In genomic region chr1:94011129-94011528, GRCh38 we compare ENCODE assay signal across 24 cellular contexts.
"Had no signal": no experiment of that assay in that cellular context is flagged by ENCODE, and none has a peak within 500 bp of the region (broad histone marks: within the 10 kb centered on the region; RNA-seq: fewer than 3 reads in every experiment).

No MANE protein-coding gene starts in this region.

- H3K9me3 Mint-ChIP-seq: immature natural killer cell; mesothelial cell of epicardium; naive B cell; natural killer cell treated with Interleukin-12 subunit alpha and Interleukin-12 subunit beta and Interleukin-15 and Interleukin-18, amount 100 ng/mL, for 72 hours had no signal

- H3K4me3 ChIP-seq: left lung, lung, psoas muscle, right atrium auricular region, right lobe of liver, smooth muscle cell, stomach, testis, thyroid gland, transverse colon, upper lobe of left lung, vagina had no signal

- H3K36me3 ChIP-seq: left lung, right atrium auricular region, right lobe of liver, stomach, thyroid gland, transverse colon, upper lobe of left lung, vagina had no signal

- H3K36me3 Mint-ChIP-seq: mesothelial cell of epicardium; naive B cell; natural killer cell treated with Interleukin-12 subunit alpha and Interleukin-12 subunit beta and Interleukin-15 and Interleukin-18, amount 100 ng/mL, for 72 hours had no signal

- H3K27ac ChIP-seq: left lung, parathyroid adenoma, psoas muscle, right atrium auricular region, right lobe of liver, stomach, testis, thyroid gland, transverse colon, upper lobe of left lung, vagina had no signal

- H3K9me3 ChIP-seq: left lung, psoas muscle, right atrium auricular region, right lobe of liver, stomach, testis, thyroid gland, transverse colon, upper lobe of left lung, vagina had no signal

- H3K4me1 Mint-ChIP-seq: naive B cell had no signal

- DNase-seq: hypothalamus; immature natural killer cell; kidney; left colon; left lung; naive B cell; occipital lobe; psoas muscle; right lobe of liver; stimulated activated CD4-positive, alpha-beta T cell treated with anti-CD3 and anti-CD28 coated beads, Interleukin-2, amount 100 ng/mL, for 24 hours; stimulated activated CD4-positive, alpha-beta T cell treated with anti-CD3 and anti-CD28 coated beads, Interleukin-4, amount 100 ng/mL, for 1 hour; stimulated activated naive CD4-positive, alpha-beta T cell; stomach; testis; thyroid gland; transverse colon had no signal

- H3K27ac Mint-ChIP-seq: mesothelial cell of epicardium, naive B cell had no signal

- H3K4me3 Mint-ChIP-seq: immature natural killer cell; mesothelial cell of epicardium; naive B cell; natural killer cell treated with Interleukin-12 subunit alpha and Interleukin-12 subunit beta and Interleukin-15 and Interleukin-18, amount 100 ng/mL, for 72 hours had no signal

- H3K4me1 ChIP-seq: left lung, parathyroid adenoma, psoas muscle, right atrium auricular region, right lobe of liver, stomach, testis, thyroid gland, upper lobe of left lung, vagina had no signal

- H3K27me3 ChIP-seq: left lung, right atrium auricular region, right lobe of liver, stomach, testis, thyroid gland, transverse colon, upper lobe of left lung, vagina had no signal

- H3K27me3 Mint-ChIP-seq: natural killer cell treated with Interleukin-12 subunit alpha and Interleukin-12 subunit beta and Interleukin-15 and Interleukin-18, amount 100 ng/mL, for 72 hours had no signal
